In the genomic region with DNA sequence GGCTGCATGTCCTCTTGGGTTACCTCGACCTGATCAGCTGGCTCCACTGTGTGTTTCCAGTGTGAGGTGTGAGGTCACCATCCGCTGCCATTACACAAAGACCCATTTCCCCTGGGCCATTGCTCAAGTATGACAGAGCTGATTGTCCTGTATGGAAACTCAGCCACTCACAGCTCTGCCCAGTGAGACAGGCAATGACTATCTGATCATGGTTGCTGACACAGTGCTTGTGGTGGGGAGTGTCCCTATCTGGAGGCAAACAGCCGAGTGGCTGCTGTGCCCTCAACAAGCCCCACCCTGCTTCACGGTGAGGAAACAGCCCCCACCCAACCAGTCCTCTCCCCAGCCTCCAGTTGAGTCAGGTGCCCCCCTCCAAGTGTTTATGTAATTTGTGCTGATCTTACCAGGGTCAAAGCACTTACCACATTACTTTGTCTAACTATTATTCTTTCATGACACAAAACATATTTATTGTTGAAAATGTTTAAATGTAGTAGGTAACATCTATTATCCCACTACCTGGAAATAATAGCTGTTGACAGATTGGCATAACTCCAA, we compare ENCODE assay signal across 8 cellular contexts. TPM values are rescaled to one million over a fixed set of nuclear protein-coding genes. Genes with fewer than 3 reads are reported as not detected.
DNase-seq lines count a peak whose midpoint lies in the region; ATAC-seq and TF ChIP-seq lines count a peak whose summit lies in the region.

No MANE protein-coding gene starts in this region.

- H3K36me3 ChIP-seq in lung (ENCODE audit: control insufficient read depth in 2 of 2, insufficient read depth in 2 of 2, low read length in 2 of 2) (no peaks in the 10 kb centered on the region), transverse colon (peaks cover 0 to 3% (median 0%) of the 10 kb centered on the region in 4 donors)

- peak overlapping the region; percentile 97 for H3K27ac Mint-ChIP-seq in activated T-helper 2 cell treated with anti-CD3 and anti-CD28 coated beads, Interferon-gamma antibody, Interleukin-2, Interleukin-4, amounts not matched to agents 10 μg/mL and 5 μg/mL and 100 μg/mL, durations not matched to agents 14 hours and 24 hours and 36 hours

- H3K27me3 Mint-ChIP-seq in activated T-helper 2 cell treated with anti-CD3 and anti-CD28 coated beads, Interferon-gamma antibody, Interleukin-2, Interleukin-4, amounts not matched to agents 10 μg/mL and 5 μg/mL and 100 μg/mL, durations not matched to agents 14 hours and 24 hours and 36 hours (ENCODE audit: low read depth), result no peaks in the 10 kb centered on the region

- no peaks in the 10 kb centered on the region for H3K9me3 Mint-ChIP-seq in activated T-helper 2 cell treated with anti-CD3 and anti-CD28 coated beads, Interferon-gamma antibody, Interleukin-2, Interleukin-4, amounts not matched to agents 10 μg/mL and 5 μg/mL and 100 μg/mL, durations not matched to agents 14 hours and 24 hours and 36 hours

- H3K4me3 ChIP-seq in lung (no peak overlapping the region), transverse colon (no peak overlapping the region)

- 16 to 27% methylated on average over 4 of the region's 4 CpGs for WGBS in lung, 2 donors
- 59% methylated on average over 4 of the region's 4 CpGs; no CpG with 5 or more reads in 1 of the 2 donors for WGBS in transverse colon (ENCODE audit: low coverage in 1 of 2), 2 donors

- H3K4me1 ChIP-seq in lung (ENCODE audit: control insufficient read depth in 2 of 2, insufficient read depth in 2 of 2, low read length in 2 of 2) (peaks cover 0 to 16% of the 10 kb centered on the region in 2 donors), transverse colon (peaks cover 14 to 67% (median 29%) of the 10 kb centered on the region in 4 donors)

- intact Hi-C loops in activated T-helper 2 cell treated with anti-CD3 and anti-CD28 coated beads, Interferon-gamma antibody, Interleukin-2, Interleukin-4, amounts not matched to agents 10 μg/mL and 5 μg/mL and 100 μg/mL, durations not matched to agents 14 hours and 24 hours and 36 hours (cut with micrococcal nuclease), result loop anchor here (1.0 kb wide), 1 partner anchor 91 kb away; a partner anchor contains a TSS
- intact Hi-C loops in transverse colon (cut with DNase I; ENCODE audit: low total_unique reads), result no loop called here

- peak; percentile 49 for ATAC-seq in lung (ENCODE audit: insufficient read depth, low FRiP score)
- no peak for ATAC-seq in GM21619 (IDR thresholded peaks at IDR 0.05; ENCODE audit: unreplicated experiment)
- ATAC-seq in GM21576 (IDR thresholded peaks at IDR 0.05; ENCODE audit: unreplicated experiment), result no peak

- H3K27ac ChIP-seq in lung (ENCODE audit: low read depth in 1 of 2, low read length in 1 of 2) (peak overlapping the region in 1 of 2 donors; percentile 9), transverse colon (peak overlapping the region in 3 of 4 donors; percentile 19 to 84 (median 19))

- TF ChIP-seq POLR2A in transverse colon (IDR thresholded peaks at IDR 0.05), result no peak

- H3K4me3 Mint-ChIP-seq in activated T-helper 2 cell treated with anti-CD3 and anti-CD28 coated beads, Interferon-gamma antibody, Interleukin-2, Interleukin-4, amounts not matched to agents 10 μg/mL and 5 μg/mL and 100 μg/mL, durations not matched to agents 14 hours and 24 hours and 36 hours (ENCODE audit: low read depth), result no peak overlapping the region

- TF ChIP-seq CTCF in lung (IDR thresholded peaks at IDR 0.05; ENCODE audit: control extremely low read depth, extremely low read depth) (no peak), transverse colon (IDR thresholded peaks at IDR 0.05) (no peak)

- no peaks in the 10 kb centered on the region for H3K9me3 ChIP-seq in lung (ENCODE audit: control insufficient read depth in 2 of 2, insufficient read depth in 1 of 2, low read length in 1 of 2)
- H3K9me3 ChIP-seq in transverse colon, result no peaks in the 10 kb centered on the region

- in situ Hi-C loops in transverse colon (cut with MboI; ENCODE audit: low pct_ligation_motif_present in 1 of 4, low pct_unique_long_range_greater_than_20kb in 1 of 4, low sequenced_read_pairs in 3 of 4), result loop anchor here in 1 of 4 donors (25.0 kb wide), 1 partner anchor 244 kb away; no protein-coding TSS in a partner anchor

- DNase-seq in SIG-M5 treated with dmso at 0.1 percent for 504 hours (lab: John Stamatoyannopoulos, UW; ENCODE audit: unreplicated experiment) (peak; percentile 42), SIG-M5 (lab: John Stamatoyannopoulos, UW) (no peak), lung (ENCODE audit: low spot score) (peak; percentile 54), transverse colon (peak; percentile 51), NCI-H2196 (lab: John Stamatoyannopoulos, UW; ENCODE audit: unreplicated experiment) (no peak)
- peak; percentile 72 for DNase-seq in activated T-helper 2 cell treated with anti-CD3 and anti-CD28 coated beads, Interferon-gamma antibody, Interleukin-2, Interleukin-4, amounts not matched to agents 10 μg/mL and 5 μg/mL and 100 μg/mL, durations not matched to agents 14 hours and 24 hours and 36 hours (ENCODE audit: low spot score)

- peaks cover 81% of the 10 kb centered on the region for H3K4me1 Mint-ChIP-seq in activated T-helper 2 cell treated with anti-CD3 and anti-CD28 coated beads, Interferon-gamma antibody, Interleukin-2, Interleukin-4, amounts not matched to agents 10 μg/mL and 5 μg/mL and 100 μg/mL, durations not matched to agents 14 hours and 24 hours and 36 hours (ENCODE audit: low read depth)

- H3K27me3 ChIP-seq in lung (ENCODE audit: control insufficient read depth, insufficient read depth) (no peaks in the 10 kb centered on the region), transverse colon (no peaks in the 10 kb centered on the region)

- peaks cover 20% of the 10 kb centered on the region for H3K36me3 Mint-ChIP-seq in activated T-helper 2 cell treated with anti-CD3 and anti-CD28 coated beads, Interferon-gamma antibody, Interleukin-2, Interleukin-4, amounts not matched to agents 10 μg/mL and 5 μg/mL and 100 μg/mL, durations not matched to agents 14 hours and 24 hours and 36 hours (ENCODE audit: low read depth)

- no peak for TF ChIP-seq EP300 in transverse colon (IDR thresholded peaks at IDR 0.05; ENCODE audit: low read depth)

RNA-seq across cellular contexts. Expression of a gene that starts 11.7 kb away (rescaled TPM):
- total RNA-seq in activated T-helper 2 cell treated with anti-CD3 and anti-CD28 coated beads, Interferon-gamma antibody, Interleukin-2, Interleukin-4, amounts not matched to agents 10 μg/mL and 5 μg/mL and 100 μg/mL, durations not matched to agents 14 hours and 24 hours and 36 hours, result 34.7 and 37.5 TPM in 2 replicates
- total RNA-seq in lung (10 to 100 TPM; 29.9 to 73.3 TPM), transverse colon (100 to 1,000 TPM in 3 of 4 donors, 10 to 100 TPM in 1; 67.7 to 200 (median 146) TPM)
- polyA plus RNA-seq in lung, result 10 to 100 TPM; 42.2 to 58.9 TPM

Comparison
In these comparisons a context has a peak if more than half of its experiments do, and no peak if none do; other contexts are left out.
1. DNase-seq: peak in SIG-M5 treated with dmso at 0.1 percent for 504 hours (single experiment), activated T-helper 2 cell treated with anti-CD3 and anti-CD28 coated beads, Interferon-gamma antibody, Interleukin-2, Interleukin-4, amounts not matched to agents 10 μg/mL and 5 μg/mL and 100 μg/mL, durations not matched to agents 14 hours and 24 hours and 36 hours (single experiment), lung (single experiment) and transverse colon (single experiment); none in SIG-M5 (single experiment) and NCI-H2196 (single experiment).